Comparison of ENCODE assay signal across 8 cellular contexts in the genomic region with DNA sequence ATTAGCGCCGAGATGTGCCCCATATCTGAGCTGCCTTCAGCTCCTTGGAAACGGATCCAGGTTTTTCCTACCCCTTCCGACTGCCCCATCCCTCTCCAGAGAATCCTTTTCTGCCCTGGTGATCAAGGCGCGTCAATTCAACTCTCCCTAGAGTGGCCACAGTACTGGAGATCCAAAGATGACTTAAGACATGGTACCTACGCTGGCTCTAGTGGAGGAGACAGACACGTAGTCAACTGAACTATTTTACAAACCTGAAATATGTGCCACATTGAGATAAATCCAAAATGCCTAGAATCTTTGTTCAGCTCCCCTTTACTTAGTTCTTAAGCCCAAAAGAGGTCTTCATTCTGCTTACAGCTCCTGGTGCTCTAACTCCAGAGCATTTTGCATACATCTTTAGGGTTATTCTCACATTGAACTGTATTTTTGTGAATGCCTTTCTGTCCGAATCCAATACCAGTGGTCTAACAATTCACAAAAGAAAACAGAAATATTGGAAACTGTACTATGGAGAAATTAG. TPM values are rescaled to one million over a fixed set of nuclear protein-coding genes. Genes with fewer than 3 reads are reported as not detected.
DNase-seq lines count a peak whose midpoint lies in the region; ATAC-seq and TF ChIP-seq lines count a peak whose summit lies in the region.

No MANE protein-coding gene starts in this region.

- H3K27ac ChIP-seq in tibial nerve, result peak overlapping the region; percentile 93 to 99 (median 97)

- no peaks in the 10 kb centered on the region for H3K9me3 Mint-ChIP-seq in T-helper 1 cell treated with Interleukin-12 subunit alpha and Interleukin-12 subunit beta and Interleukin-4 antibody, amounts not matched to agents 30 μg/mL and 1 μg/mL, for 36 hours

- H3K36me3 ChIP-seq in tibial nerve, result no peaks in the 10 kb centered on the region

- peak overlapping the region; percentile 79 for H3K4me3 ChIP-seq in astrocyte of the spinal cord (ENCODE audit: low read depth, low read length)
- H3K4me3 ChIP-seq in tibial nerve, result peak overlapping the region; percentile 66 to 99 (median 84)

- no peaks in the 10 kb centered on the region for H3K27me3 ChIP-seq in tibial nerve

- ATAC-seq in HG03280 (IDR thresholded peaks at IDR 0.05; ENCODE audit: unreplicated experiment) (peak; percentile 18), left lobe of liver (peak; percentile 30)

- TF ChIP-seq EP300 in tibial nerve (IDR thresholded peaks at IDR 0.05), result no peak

- H3K27me3 Mint-ChIP-seq in T-helper 1 cell treated with Interleukin-12 subunit alpha and Interleukin-12 subunit beta and Interleukin-4 antibody, amounts not matched to agents 30 μg/mL and 1 μg/mL, for 36 hours (ENCODE audit: low read depth), result peaks cover 9% of the 10 kb centered on the region

- TF ChIP-seq CTCF in astrocyte of the spinal cord (IDR thresholded peaks at IDR 0.05; ENCODE audit: low read depth, low read length) (no peak), tibial nerve (IDR thresholded peaks at IDR 0.05) (no peak)

- peaks cover 0 to 40% (median 14%) of the 10 kb centered on the region in 4 donors for H3K4me1 ChIP-seq in tibial nerve

- H3K9me3 ChIP-seq in tibial nerve, result no peaks in the 10 kb centered on the region

- H3K4me3 Mint-ChIP-seq in T-helper 1 cell treated with Interleukin-12 subunit alpha and Interleukin-12 subunit beta and Interleukin-4 antibody, amounts not matched to agents 30 μg/mL and 1 μg/mL, for 36 hours, result peak overlapping the region; percentile 99

- WGBS in tibial nerve, 2 donors, result 7 to 9% methylated on average over 9 of the region's 9 CpGs

- peaks cover 19% of the 10 kb centered on the region for H3K4me1 Mint-ChIP-seq in T-helper 1 cell treated with Interleukin-12 subunit alpha and Interleukin-12 subunit beta and Interleukin-4 antibody, amounts not matched to agents 30 μg/mL and 1 μg/mL, for 36 hours (ENCODE audit: low read depth)

- in situ Hi-C loops in astrocyte of the spinal cord (cut with HindIII; ENCODE audit: low sequenced_read_pairs), result no loop called here

- TF ChIP-seq POLR2A in tibial nerve (IDR thresholded peaks at IDR 0.05), result no peak

- H3K27ac Mint-ChIP-seq in T-helper 1 cell treated with Interleukin-12 subunit alpha and Interleukin-12 subunit beta and Interleukin-4 antibody, amounts not matched to agents 30 μg/mL and 1 μg/mL, for 36 hours, result peak overlapping the region; percentile 99

- peaks cover 7% of the 10 kb centered on the region for H3K36me3 Mint-ChIP-seq in T-helper 1 cell treated with Interleukin-12 subunit alpha and Interleukin-12 subunit beta and Interleukin-4 antibody, amounts not matched to agents 30 μg/mL and 1 μg/mL, for 36 hours (ENCODE audit: low read depth)

- DNase-seq in T-helper 1 cell (no peak), astrocyte of the spinal cord (ENCODE audit: low read depth, low spot score) (no peak), left lobe of liver (ENCODE audit: low spot score) (no peak), tibial nerve (ENCODE audit: low spot score in 2 of 2) (no peak), AML-193 (lab: John Stamatoyannopoulos, UW) (no peak), NCI-H2227 treated with DMSO at 0.1 percent for 48 hours (lab: John Stamatoyannopoulos, UW) (no peak)

RNA-seq across cellular contexts. Expression of gene TNPO3, which starts 0.4 kb away (rescaled TPM):
- total RNA-seq in left lobe of liver, result 16.6 TPM
- 10 to 100 TPM; 33.9 to 36.9 (median 35.5) TPM for total RNA-seq in tibial nerve
